In genomic region chr14:52545584-52546317, GRCh38 we compare ENCODE assay signal across 18 cellular contexts. TPM values are rescaled to one million over a fixed set of nuclear protein-coding genes. Genes with fewer than 3 reads are reported as not detected.
A peak's percentile ranks its signal among the peaks of the same experiment; 100 is the strongest.
DNase-seq lines count a peak whose midpoint lies in the region; ATAC-seq, FAIRE-seq and TF ChIP-seq lines count a peak whose summit lies in the region.
"Had no signal": no experiment of that assay in that cellular context is flagged by ENCODE, and none has a peak within 500 bp of the region (broad histone marks: within the 10 kb centered on the region; RNA-seq: fewer than 3 reads in every experiment).

No MANE protein-coding gene starts in this region.

- H3K9me2 ChIP-seq in DOHH2 (replicated peaks; ENCODE audit: control insufficient read depth, low read length) (no peaks in the 10 kb centered on the region), Loucy (replicated peaks; ENCODE audit: low read depth, low read length) (no peaks in the 10 kb centered on the region), PC-9 (ENCODE audit: insufficient read depth) (no peaks in the 10 kb centered on the region)

- no peak for TF ChIP-seq RAD21 in K562 (CRISPR knock-in tag; conservative IDR thresholded peaks at IDR 0.05 in 1 of 2, IDR thresholded peaks at IDR 0.05 in 1 of 2)

- no peaks in the 10 kb centered on the region for H3K9me3 Mint-ChIP-seq in stimulated activated effector memory CD8-positive, alpha-beta T cell treated with anti-CD3 and anti-CD28 coated beads, Interleukin-12 subunit alpha, Interleukin-12 subunit beta, amount 100 ng/mL, for 72 hours
- H3K9me3 Mint-ChIP-seq in activated CD4-positive, alpha-beta T cell treated with anti-CD3 and anti-CD28 coated beads, Interleukin-2, amount 10 ng/mL, durations not matched to agents 7 days and 5 days = no peaks in the 10 kb centered on the region
- H3K9me3 Mint-ChIP-seq: T-cell had no signal

- H3K9me1 ChIP-seq in K562 (ENCODE audit: control insufficient read depth, insufficient read depth, low read length) = no peaks in the 10 kb centered on the region

- CTCF ChIA-PET in K562 (lab: Yijun Ruan, JAX; ENCODE audit: low intra/inter-chr PET ratio) (no interaction called here), PC-9 (lab: Charles Lee) (no interaction called here)
- CTCF ChIA-PET in activated CD4-positive, alpha-beta T cell treated with anti-CD3 and anti-CD28 coated beads, Interleukin-2, amount 10 ng/mL, durations not matched to agents 7 days and 5 days (lab: Charles Lee) = interaction anchor here (1.9 kb wide), 1 partner anchor 9 kb away, joined by 6 read pairs; no protein-coding TSS in a partner anchor

- DNase-seq in K562 (ENCODE audit: extremely low read depth in 1 of 4, low spot score in 3 of 4) (no peak), PC-9 (no peak)
- DNase-seq in stimulated activated effector memory CD8-positive, alpha-beta T cell treated with anti-CD3 and anti-CD28 coated beads, Interleukin-12 subunit alpha, Interleukin-12 subunit beta, amount 100 ng/mL, for 72 hours (ENCODE audit: low spot score in 2 of 2) = no peak
- no peak for DNase-seq in stimulated activated naive CD8-positive, alpha-beta T cell treated with anti-CD3 and anti-CD28 coated beads, Interleukin-15, Interleukin-2, amounts not matched to agents 100 U/mL and 50 U/mL, for 24 hours
- DNase-seq in activated CD4-positive, alpha-beta T cell treated with anti-CD3 and anti-CD28 coated beads, Interleukin-2, amount 10 ng/mL, durations not matched to agents 7 days and 5 days = no peak
- DNase-seq: C1 segment of cervical spinal cord; DMS79; H7; Kasumi-1; NCI-H146; NCI-H69; NK-92 treated with Interleukin-12 subunit alpha and Interleukin-12 subunit beta, amount 100 ng/mL, for 24 hours; PC-3; T-cell had no signal

- 23% methylated on average over 7 of the region's 7 CpGs for WGBS in K562 (ENCODE audit: insufficient coverage, low coverage, missing lambda C conversion rate)

- no peaks in the 10 kb centered on the region for H3K36me3 Mint-ChIP-seq in stimulated activated effector memory CD8-positive, alpha-beta T cell treated with anti-CD3 and anti-CD28 coated beads, Interleukin-12 subunit alpha, Interleukin-12 subunit beta, amount 100 ng/mL, for 72 hours
- H3K36me3 Mint-ChIP-seq in activated CD4-positive, alpha-beta T cell treated with anti-CD3 and anti-CD28 coated beads, Interleukin-2, amount 10 ng/mL, durations not matched to agents 7 days and 5 days (ENCODE audit: low read depth) = peaks cover 21% of the 10 kb centered on the region

- H3K4me3 ChIP-seq in DOHH2 (ENCODE audit: low read length) (peak overlapping the region; percentile 54), Loucy (ENCODE audit: low read length, poor library complexity, severe bottlenecking) (peak overlapping the region; percentile 37), K562 (no peak overlapping the region), PC-9 (no peak overlapping the region)

- H3K27ac ChIP-seq in DOHH2 (ENCODE audit: low read depth, low read length) (peak overlapping the region; percentile 44), K562 (ENCODE audit: extremely low read depth, low read depth, low read length) (peak overlapping the region; percentile 53), PC-9 (no peak overlapping the region)

- H3K4me1 ChIP-seq in DOHH2 (ENCODE audit: control insufficient read depth, low read length) = peaks cover 52% of the 10 kb centered on the region
- peaks cover 48% of the 10 kb centered on the region for H3K4me1 ChIP-seq in Loucy (ENCODE audit: insufficient read depth, low read length, poor library complexity, severe bottlenecking)
- H3K4me1 ChIP-seq in K562 (replicated peaks in 1 of 2; ENCODE audit: control insufficient read depth in 2 of 2, insufficient read depth in 2 of 2, low read length in 2 of 2) = peaks cover 0 to 27% of the 10 kb centered on the region in 2 experiments; a peak in 3 of 5 replicates
- H3K4me1 ChIP-seq in PC-9 (replicated peaks; ENCODE audit: insufficient read depth) = peaks cover 2% of the 10 kb centered on the region; the same call in 1 of the 2 replicates

- TF ChIP-seq CTCF in DOHH2 (IDR thresholded peaks at IDR 0.05; ENCODE audit: low read depth, low read length, poor library complexity, severe bottlenecking) (no peak), Loucy (conservative IDR thresholded peaks at IDR 0.05; ENCODE audit: low read length) (no peak), K562 (IDR thresholded peaks at IDR 0.05 in 2 of 3, conservative IDR thresholded peaks at IDR 0.05 in 1 of 3; ENCODE audit: insufficient read depth in 2 of 3, low read depth in 1 of 3, low read length in 3 of 3) (no peak), PC-9 (conservative IDR thresholded peaks at IDR 0.05) (no peak)

- H3K9ac ChIP-seq in Loucy (ENCODE audit: low read depth, low read length, poor library complexity, severe bottlenecking) (peak overlapping the region; percentile 51), K562 (ENCODE audit: insufficient read depth in 1 of 2, low read depth in 2 of 2, low read length in 2 of 2) (peak overlapping the region in 1 of 2 experiments; percentile 61; a peak in 3 of 4 replicates)

- H3K27ac Mint-ChIP-seq in stimulated activated effector memory CD8-positive, alpha-beta T cell treated with anti-CD3 and anti-CD28 coated beads, Interleukin-12 subunit alpha, Interleukin-12 subunit beta, amount 100 ng/mL, for 72 hours = peak overlapping the region; percentile 51
- H3K27ac Mint-ChIP-seq in activated CD4-positive, alpha-beta T cell treated with anti-CD3 and anti-CD28 coated beads, Interleukin-2, amount 10 ng/mL, durations not matched to agents 7 days and 5 days = no peak overlapping the region
- H3K27ac Mint-ChIP-seq: T-cell had no signal

- H3K79me2 ChIP-seq in DOHH2 (ENCODE audit: control insufficient read depth, low read length) = peaks cover 61% of the 10 kb centered on the region
- peaks cover 31% of the 10 kb centered on the region for H3K79me2 ChIP-seq in Loucy (ENCODE audit: insufficient read depth, low read length)
- peaks cover 45% of the 10 kb centered on the region for H3K79me2 ChIP-seq in K562 (ENCODE audit: control insufficient read depth, insufficient read depth, low read length)
- no peaks in the 10 kb centered on the region for H3K79me2 ChIP-seq in PC-9 (ENCODE audit: low read depth)

- no peak overlapping the region for H3K4me3 Mint-ChIP-seq in stimulated activated effector memory CD8-positive, alpha-beta T cell treated with anti-CD3 and anti-CD28 coated beads, Interleukin-12 subunit alpha, Interleukin-12 subunit beta, amount 100 ng/mL, for 72 hours
- H3K4me3 Mint-ChIP-seq in activated CD4-positive, alpha-beta T cell treated with anti-CD3 and anti-CD28 coated beads, Interleukin-2, amount 10 ng/mL, durations not matched to agents 7 days and 5 days = no peak overlapping the region
- H3K4me3 Mint-ChIP-seq: T-cell had no signal

- in situ Hi-C loops in K562 (cut with MboI) = no loop called here

- H3K9me3 ChIP-seq in DOHH2 (ENCODE audit: control insufficient read depth, insufficient read depth, low read length) (no peaks in the 10 kb centered on the region), Loucy (ENCODE audit: insufficient read depth, low read depth, low read length) (no peaks in the 10 kb centered on the region), K562 (replicated peaks; ENCODE audit: control insufficient read depth, insufficient read depth, low read depth, low read length) (no peaks in the 10 kb centered on the region; the same call in 1 of the 2 replicates), PC-9 (ENCODE audit: insufficient read depth, low read depth) (no peaks in the 10 kb centered on the region)

- no peaks in the 10 kb centered on the region for H4K20me1 ChIP-seq in DOHH2 (ENCODE audit: control insufficient read depth, insufficient read depth, low read depth, low read length)
- H4K20me1 ChIP-seq in Loucy (ENCODE audit: insufficient read depth, low read length, poor library complexity, severe bottlenecking) = no peaks in the 10 kb centered on the region
- no peaks in the 10 kb centered on the region for H4K20me1 ChIP-seq in K562 (replicated peaks; ENCODE audit: control insufficient read depth, insufficient read depth, low read length)
- H4K20me1 ChIP-seq in PC-9 (ENCODE audit: insufficient read depth) = no peaks in the 10 kb centered on the region

- TF ChIP-seq POLR2A in K562 (conservative IDR thresholded peaks at IDR 0.05) = no peak

- no peaks in the 10 kb centered on the region for H3K27me3 Mint-ChIP-seq in activated CD4-positive, alpha-beta T cell treated with anti-CD3 and anti-CD28 coated beads, Interleukin-2, amount 10 ng/mL, durations not matched to agents 7 days and 5 days
- H3K27me3 Mint-ChIP-seq: T-cell had no signal

- no peaks in the 10 kb centered on the region; the same call in 1 of the 2 replicates for H3F3A ChIP-seq in DOHH2 (ENCODE audit: control insufficient read depth, insufficient read depth)
- no peaks in the 10 kb centered on the region for H3F3A ChIP-seq in Loucy (ENCODE audit: low read depth)
- H3F3A ChIP-seq in PC-9 (ENCODE audit: insufficient read depth, low read depth) = no peaks in the 10 kb centered on the region

- H3K4me2 ChIP-seq in DOHH2 (ENCODE audit: low read length) (peak overlapping the region; percentile 66), Loucy (ENCODE audit: low read depth, low read length, poor library complexity, severe bottlenecking) (peak overlapping the region; percentile 59), K562 (ENCODE audit: insufficient read depth, low read length) (peak overlapping the region; percentile 57), PC-9 (no peak overlapping the region)

- H3K36me3 ChIP-seq in DOHH2 (ENCODE audit: control insufficient read depth, low read length) = peaks cover 39% of the 10 kb centered on the region
- no peaks in the 10 kb centered on the region for H3K36me3 ChIP-seq in Loucy (ENCODE audit: insufficient read depth, low read length)
- no peaks in the 10 kb centered on the region; the same call in 2 of the 3 replicates for H3K36me3 ChIP-seq in K562 (ENCODE audit: control insufficient read depth, insufficient read depth, low read length)
- H3K36me3 ChIP-seq in PC-9 (ENCODE audit: low read depth) = no peaks in the 10 kb centered on the region

- H3K27me3 ChIP-seq in DOHH2 (ENCODE audit: control insufficient read depth, low read length) (no peaks in the 10 kb centered on the region), Loucy (ENCODE audit: insufficient read depth, low read length, poor library complexity, severe bottlenecking) (no peaks in the 10 kb centered on the region), K562 (ENCODE audit: control insufficient read depth in 2 of 2, insufficient read depth in 2 of 2, low read length in 2 of 2) (no peaks in the 10 kb centered on the region), PC-9 (ENCODE audit: insufficient read depth, low read depth) (no peaks in the 10 kb centered on the region)

- intact Hi-C loops in K562 (cut with micrococcal nuclease) (no loop called here), PC-9 (cut with micrococcal nuclease; ENCODE audit: unreplicated experiment) (no loop called here)

- peaks cover 13% of the 10 kb centered on the region for H3K4me1 Mint-ChIP-seq in stimulated activated effector memory CD8-positive, alpha-beta T cell treated with anti-CD3 and anti-CD28 coated beads, Interleukin-12 subunit alpha, Interleukin-12 subunit beta, amount 100 ng/mL, for 72 hours
- peaks cover 13% of the 10 kb centered on the region for H3K4me1 Mint-ChIP-seq in activated CD4-positive, alpha-beta T cell treated with anti-CD3 and anti-CD28 coated beads, Interleukin-2, amount 10 ng/mL, durations not matched to agents 7 days and 5 days

- peak; percentile 11 for FAIRE-seq in K562 (lab: Jason Lieb, UNC)
- FAIRE-seq: G401.6 had no signal

- ATAC-seq in K562 (peak; percentile 45), GM18909 (IDR thresholded peaks at IDR 0.05; ENCODE audit: poor library complexity, unreplicated experiment) (no peak)
- no peak for ATAC-seq in stimulated activated effector memory CD8-positive, alpha-beta T cell treated with anti-CD3 and anti-CD28 coated beads, Interleukin-12 subunit alpha, Interleukin-12 subunit beta, amount 100 ng/mL, for 72 hours
- ATAC-seq in stimulated activated naive CD8-positive, alpha-beta T cell treated with anti-CD3 and anti-CD28 coated beads, Interleukin-15, Interleukin-2, amounts not matched to agents 100 U/mL and 50 U/mL, for 24 hours = no peak
- ATAC-seq: PC-3, T-cell had no signal

- H2AFZ ChIP-seq in Loucy (ENCODE audit: low read length) (peak overlapping the region; percentile 20; the same call in 1 of the 2 replicates), K562 (ENCODE audit: low read depth, low read length) (peak overlapping the region; percentile 73), PC-9 (no peak overlapping the region)

- POLR2A ChIA-PET in K562 (lab: Yijun Ruan, JAX) = interaction anchor here (1.0 kb wide), 1 partner anchor 10 kb away, joined by 3 read pairs; no protein-coding TSS in a partner anchor
- POLR2A ChIA-PET in activated CD4-positive, alpha-beta T cell treated with anti-CD3 and anti-CD28 coated beads, Interleukin-2, amount 10 ng/mL, durations not matched to agents 7 days and 5 days (lab: Charles Lee) = no interaction called here
- POLR2A ChIA-PET in PC-9 (lab: Charles Lee; ENCODE audit: unreplicated experiment) = no interaction called here

- TF ChIP-seq EP300 in K562 (IDR thresholded peaks at IDR 0.05; ENCODE audit: low read length) = no peak

- BruUV-seq in K562 (replicated peaks; lab: Mats Ljungman, UMichigan) = no TSS peak
- BruUV-seq in PC-9 (replicated peaks; lab: Mats Ljungman, UMichigan) = no TSS peak

RNA-seq across cellular contexts. Expression of gene TXNDC16, which starts 6.6 kb away (rescaled TPM):
- total RNA-seq in K562 (2011; cell fraction: chromatin; rRNA removed; ENCODE audit: low replicate concordance) = 3.3 and 14.9 TPM in 2 replicates
- 3.5 and 5.1 TPM in 2 replicates for total RNA-seq in K562 (2011; cell fraction: nucleolus; rRNA removed)
- total RNA-seq in K562 (2011; cell fraction: nucleoplasm; rRNA removed) = 7.3 and 9.5 TPM in 2 replicates
- total RNA-seq in K562 (2014; rRNA removed) (2.4 and 3.1 TPM in 2 replicates), K562 (2014; rRNA removed; fragmentation: Illumina TruSeq; extraction: Trizol) (6.2 and 7.3 TPM in 2 replicates), K562 (2015; rRNA removed; fragmentation: Illumina TruSeq; extraction: Trizol) (5.1 and 5.4 TPM in 2 replicates), K562 (2021) (5.2 and 6.0 TPM in 2 replicates), PC-9 (2021) (5.7 and 7.9 TPM in 2 replicates)
- polyA plus RNA-seq in K562 (2011; rRNA removed) (5.6 and 6.2 TPM in 2 replicates), K562 (2014; fragmentation: Illumina TruSeq; extraction: Trizol) (3.9 and 4.9 TPM in 2 replicates), K562 (2014; fragmentation: Nextera tagmentation; extraction: Ambion mirVana) (1 to 10 TPM; 1.8 to 1.9 TPM), K562 (2014; rRNA removed) (3.2 and 3.3 TPM in 2 replicates)
- polyA plus RNA-seq in K562 (2011; cell fraction: cytosol; rRNA removed) = 0.64 and 2.8 TPM in 2 replicates
- 3.2 and 6.7 TPM in 2 replicates for polyA plus RNA-seq in K562 (2011; cell fraction: nucleus; rRNA removed)
- polyA plus RNA-seq in K562 (2012) = 3.8 and 5.6 TPM in 2 replicates
- polyA minus RNA-seq in K562 (2011; rRNA and poly(A)+ RNA removed) = 6.4 and 9.7 TPM in 2 replicates
- polyA minus RNA-seq in K562 (2011; cell fraction: cytosol; rRNA and poly(A)+ RNA removed) = 2.3 and 4.1 TPM in 2 replicates
- 8.6 and 12.9 TPM in 2 replicates for polyA minus RNA-seq in K562 (2011; cell fraction: nucleus; rRNA and poly(A)+ RNA removed)
- total RNA-seq in activated CD4-positive, alpha-beta T cell treated with anti-CD3 and anti-CD28 coated beads, Interleukin-2, amount 10 ng/mL, durations not matched to agents 7 days and 5 days = 10 to 100 TPM; 10.5 to 12.0 TPM

RNA-seq across cellular contexts. Expression of gene GPR137C, which starts 6.9 kb away (rescaled TPM):
- 0.23 and 0.86 TPM in 2 replicates for total RNA-seq in K562 (2011; cell fraction: chromatin; rRNA removed; ENCODE audit: low replicate concordance)
- total RNA-seq in K562 (2011; cell fraction: nucleolus; rRNA removed) = 0.33 and 0.53 TPM in 2 replicates
- total RNA-seq in K562 (2011; cell fraction: nucleoplasm; rRNA removed) = 0.51 and 0.92 TPM in 2 replicates
- total RNA-seq in K562 (2014; rRNA removed) = 0.04 TPM in 1 of 2 replicates, not detected in the other
- total RNA-seq in K562 (2014; rRNA removed; fragmentation: Illumina TruSeq; extraction: Trizol) = 0.13 TPM in 1 of 2 replicates, not detected in the other
- total RNA-seq in K562 (2015; rRNA removed; fragmentation: Illumina TruSeq; extraction: Trizol) = 0.11 TPM in 1 of 2 replicates, not detected in the other
- total RNA-seq in K562 (2021) = 0.07 and 0.31 TPM in 2 replicates
- polyA plus RNA-seq in K562 (2011; rRNA removed) = 0.08 and 0.23 TPM in 2 replicates
- polyA plus RNA-seq in K562 (2011; cell fraction: cytosol; rRNA removed) = 0.01 and 0.06 TPM in 2 replicates
- 0.29 and 0.36 TPM in 2 replicates for polyA plus RNA-seq in K562 (2011; cell fraction: nucleus; rRNA removed)
- polyA plus RNA-seq in K562 (2012) = 0.03 and 0.07 TPM in 2 replicates
- polyA plus RNA-seq in K562 (2014; fragmentation: Illumina TruSeq; extraction: Trizol) = 0.03 and 0.10 TPM in 2 replicates
- under 1 TPM; 0.03 to 0.06 TPM for polyA plus RNA-seq in K562 (2014; fragmentation: Nextera tagmentation; extraction: Ambion mirVana)
- 0.11 TPM in 1 of 2 replicates, not detected in the other for polyA plus RNA-seq in K562 (2014; rRNA removed)
- 0.15 and 0.77 TPM in 2 replicates for polyA minus RNA-seq in K562 (2011; rRNA and poly(A)+ RNA removed)
- polyA minus RNA-seq in K562 (2011; cell fraction: cytosol; rRNA and poly(A)+ RNA removed) = not detected in 2 replicates
- 0.40 and 0.56 TPM in 2 replicates for polyA minus RNA-seq in K562 (2011; cell fraction: nucleus; rRNA and poly(A)+ RNA removed)
- total RNA-seq in activated CD4-positive, alpha-beta T cell treated with anti-CD3 and anti-CD28 coated beads, Interleukin-2, amount 10 ng/mL, durations not matched to agents 7 days and 5 days = 1 to 10 TPM in 1 of 2 experiments, under 1 TPM in 1; 0.60 to 1.2 TPM
- 1.1 and 1.2 TPM in 2 replicates for total RNA-seq in PC-9 (2021)

Comparison
In these comparisons a context has a peak if more than half of its experiments do, and no peak if none do; other contexts are left out.
1. H3K4me3 ChIP-seq: peak in DOHH2 (single experiment) and Loucy (single experiment); none in K562 (single experiment) and PC-9 (single experiment).